19 cellular contexts compared by ENCODE assay signal in the genomic region with DNA sequence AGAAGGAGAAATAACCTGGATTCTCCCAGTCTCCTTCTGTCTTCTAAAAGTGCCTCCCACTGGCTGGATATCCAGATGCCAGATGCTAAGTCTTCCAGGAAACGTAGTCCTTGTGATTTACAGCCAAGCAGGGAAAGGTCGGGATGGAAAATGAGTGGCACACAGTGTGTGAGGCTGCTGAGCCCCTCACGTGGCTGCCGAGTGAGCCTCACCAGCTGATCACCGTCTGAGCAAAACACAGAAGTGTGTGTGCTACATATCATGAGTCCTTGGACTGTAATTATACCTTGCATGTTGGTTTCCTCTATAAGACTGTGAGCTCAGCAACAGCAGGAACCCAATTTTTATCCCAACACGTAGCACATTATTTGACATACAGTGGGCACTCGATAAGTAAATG. TPM values are rescaled to one million over a fixed set of nuclear protein-coding genes. Genes with fewer than 3 reads are reported as not detected.
DNase-seq lines count a peak whose midpoint lies in the region; ATAC-seq and TF ChIP-seq lines count a peak whose summit lies in the region.
"Had no signal": no experiment of that assay in that cellular context is flagged by ENCODE, and none has a peak within 500 bp of the region (broad histone marks: within the 10 kb centered on the region; RNA-seq: fewer than 3 reads in every experiment).

No MANE protein-coding gene starts in this region.

- no peak overlapping the region for H2BK120ac ChIP-seq in mesendoderm (ENCODE audit: low read depth, low read length)

- H3K23ac ChIP-seq in mesendoderm (ENCODE audit: low read length), result no peak overlapping the region

- peak; percentile 40 for DNase-seq in G401 (ENCODE audit: low spot score)
- DNase-seq in Panc1 (ENCODE audit: low read depth, low spot score), result no peak
- peak in 1 of 5 donors; percentile 32 for DNase-seq in heart left ventricle
- no peak for DNase-seq in mesendoderm
- DNase-seq in NCI-H226, result no peak
- DNase-seq in mesenteric fat pad (ENCODE audit: low spot score), result no peak
- no peak for DNase-seq in activated effector memory CD4-positive, alpha-beta T cell treated with anti-CD3 and anti-CD28 coated beads, Interleukin-2, amount 50 U/mL, for 16 hours
- DNase-seq: C1 segment of cervical spinal cord; CD8-positive, alpha-beta memory T cell; DMS79; MM.1S; NCI-H1092 treated with DMSO at 0.1 percent for 48 hours; NCI-H146; NCI-H2029 treated with DMSO at 0.1 percent for 48 hours; NCI-H2171; NCI-H748 treated with DMSO at 0.1 percent for 48 hours; OCI-M1; SIG-M5 had no signal

- no peak overlapping the region for H2AK5ac ChIP-seq in mesendoderm (ENCODE audit: low read length)

- no peak overlapping the region for H3K4ac ChIP-seq in mesendoderm (ENCODE audit: low read depth, low read length)

- H3K27me3 ChIP-seq in Panc1 (ENCODE audit: control insufficient read depth, insufficient read depth, low read length) (no peaks in the 10 kb centered on the region), heart left ventricle (no peaks in the 10 kb centered on the region), mesendoderm (ENCODE audit: insufficient read depth, low read length, poor library complexity) (no peaks in the 10 kb centered on the region)

- peak overlapping the region; percentile 43 for H3K56ac ChIP-seq in mesendoderm (ENCODE audit: low read length)

- H2BK15ac ChIP-seq in mesendoderm (replicated peaks; ENCODE audit: low read depth), result no peak overlapping the region

- H3K9me3 ChIP-seq in Panc1 (ENCODE audit: control insufficient read depth, insufficient read depth, low read depth, low read length) (no peaks in the 10 kb centered on the region), heart left ventricle (no peaks in the 10 kb centered on the region)

- peaks cover 14% of the 10 kb centered on the region; the same call in 1 of the 2 replicates for H3K4me1 ChIP-seq in Panc1 (ENCODE audit: control insufficient read depth, insufficient read depth, low read length)
- H3K4me1 ChIP-seq in heart left ventricle, result peaks cover 2 to 77% (median 38%) of the 10 kb centered on the region in 12 donors
- no peaks in the 10 kb centered on the region for H3K4me1 ChIP-seq in mesendoderm (ENCODE audit: control insufficient read depth, low read depth, low read length)

- TF ChIP-seq CTCF in Panc1 (IDR thresholded peaks at IDR 0.05) (no peak), heart left ventricle (IDR thresholded peaks at IDR 0.05) (no peak)

- peak overlapping the region; percentile 20; the same call in 1 of the 2 replicates for H3K27ac ChIP-seq in Panc1 (ENCODE audit: low read length)
- peak overlapping the region in 8 of 12 donors; percentile 2 to 26 (median 14) for H3K27ac ChIP-seq in heart left ventricle
- H3K27ac ChIP-seq in mesendoderm (ENCODE audit: low read depth, low read length), result no peak overlapping the region

- H2BK5ac ChIP-seq in mesendoderm (ENCODE audit: low read length), result no peak overlapping the region

- intact Hi-C loops in Panc1 (cut with micrococcal nuclease; ENCODE audit: unreplicated experiment) (no loop called here), heart left ventricle (cut with DNase I) (no loop called here)

- H3K4me3 ChIP-seq in Panc1 (ENCODE audit: low read depth in 2 of 2, low read length in 2 of 2) (no peak overlapping the region), heart left ventricle (no peak overlapping the region), mesendoderm (ENCODE audit: low read length) (no peak overlapping the region)

- no peak overlapping the region for H3K4me2 ChIP-seq in mesendoderm (ENCODE audit: low read length)

- no peak for TF ChIP-seq POLR2A in heart left ventricle (IDR thresholded peaks at IDR 0.05)

- no peaks in the 10 kb centered on the region for H3K79me2 ChIP-seq in mesendoderm (ENCODE audit: control insufficient read depth, insufficient read depth, low read length)

- H3K79me1 ChIP-seq in mesendoderm (ENCODE audit: low read length), result no peaks in the 10 kb centered on the region

- CTCF ChIA-PET in Panc1 (lab: Charles Lee), result interaction anchor here (0.8 to 1.0 kb wide), 2 partner anchors 12 to 25 kb away, joined by 3 to 4 read pairs; no protein-coding TSS in a partner anchor

- H3K36me3 ChIP-seq in Panc1 (ENCODE audit: control insufficient read depth, insufficient read depth, low read length), result no peaks in the 10 kb centered on the region
- H3K36me3 ChIP-seq in heart left ventricle, result no peaks in the 10 kb centered on the region
- H3K36me3 ChIP-seq in mesendoderm (ENCODE audit: control insufficient read depth, insufficient read depth, low read length), result no peaks in the 10 kb centered on the region

- WGBS in heart left ventricle, 4 donors, result 33 to 53% (median 49%) methylated on average over 7 of the region's 7 CpGs
- WGBS in mesendoderm (ENCODE audit: extremely low coverage, insufficient coverage, low lambda C conversion rate), result no CpG with 5 or more reads among the region's 7 CpGs

- BruUV-seq in Panc1 (replicated peaks; lab: Mats Ljungman, UMichigan), result no TSS peak

- H3K9ac ChIP-seq in mesendoderm (ENCODE audit: low read length), result no peak overlapping the region

- in situ Hi-C loops in G401 (cut with HindIII; ENCODE audit: low sequenced_read_pairs) (no loop called here), Panc1 (cut with HindIII; ENCODE audit: low pct_unique_long_range_greater_than_20kb, low sequenced_read_pairs) (no loop called here)

- ATAC-seq in Panc1 (no peak), heart left ventricle (peak; percentile 35 to 77 (median 74)), GM19324 (IDR thresholded peaks at IDR 0.05; ENCODE audit: low FRiP score, unreplicated experiment) (no peak)

- no peak overlapping the region for H4K5ac ChIP-seq in mesendoderm (ENCODE audit: low read length)

- no peak overlapping the region for H3K18ac ChIP-seq in mesendoderm (ENCODE audit: low read length)

- POLR2A ChIA-PET in Panc1 (lab: Charles Lee), result no interaction called here

- no peak overlapping the region for H4K8ac ChIP-seq in mesendoderm (ENCODE audit: low read depth, low read length)

RNA-seq across cellular contexts. Expression of gene LHFPL6, which starts 15.1 kb away (rescaled TPM):
- total RNA-seq in G401 (2014; rRNA removed; shearing (Covaris generic)), result not detected in 2 replicates
- total RNA-seq in Panc1 (2021; ENCODE audit: unreplicated experiment) (25.7 TPM), heart left ventricle (10 to 100 TPM; 34.4 to 74.4 (median 55.3) TPM), mesenteric fat pad (112 TPM)
- polyA plus RNA-seq in Panc1 (2012; ENCODE audit: insufficient read length), result 21.9 TPM
- polyA plus RNA-seq in heart left ventricle, result 10 to 100 TPM; 40.7 to 41.8 TPM
- polyA plus RNA-seq in mesendoderm (2013, experiment 1 of 2), result 4.3 TPM
- 4.4 TPM for polyA plus RNA-seq in mesendoderm (2013, experiment 2 of 2)
- polyA plus RNA-seq: CD8-positive, alpha-beta memory T cell had no signal

Comparison
In these comparisons a context has a peak if more than half of its experiments do, and no peak if none do; other contexts are left out.
1. ATAC-seq: peak in heart left ventricle (4 of 4); none in Panc1 (single experiment) and GM19324 (single experiment).
2. RNA of gene LHFPL6, which starts 15.1 kb away (total RNA-seq): 112 TPM in mesenteric fat pad (single experiment), 34.4 to 74.4 TPM in heart left ventricle and 25.7 TPM in Panc1 (single experiment); not detected in G401; every median in the first group is over 10 times any median in the second.